ENCODE assay signal across 12 cellular contexts in the genomic region with DNA sequence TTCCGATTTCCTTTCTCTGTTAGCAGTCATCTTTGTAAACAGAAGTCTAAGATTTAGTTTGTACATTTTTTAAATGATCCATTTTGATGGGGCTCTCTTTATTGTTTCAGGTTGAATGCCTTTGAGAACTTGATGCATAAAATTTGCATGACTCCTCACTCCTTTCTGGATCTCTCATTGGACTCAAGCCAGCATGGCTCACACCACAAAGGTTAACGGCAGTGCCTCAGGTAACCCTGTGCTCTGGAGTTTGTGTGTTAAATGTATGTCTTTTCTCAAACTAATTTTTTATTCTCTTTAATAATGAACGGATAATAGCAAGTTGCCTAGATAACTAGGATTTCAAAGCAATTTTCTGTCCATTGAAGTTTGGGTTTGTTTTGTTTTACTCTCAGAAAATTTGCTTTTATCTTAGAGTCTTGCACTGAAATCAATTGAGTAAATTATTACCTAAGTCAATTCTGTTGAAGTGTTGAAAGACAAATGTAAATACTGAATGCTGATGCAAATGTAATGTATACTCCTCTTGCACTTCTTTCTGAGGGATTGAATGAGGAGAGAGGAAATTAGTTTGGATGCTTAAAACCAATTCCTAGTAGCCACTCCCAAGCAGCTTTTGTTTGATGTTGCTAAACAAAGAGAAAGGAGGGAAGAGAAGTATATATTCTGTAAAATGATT.
DNase-seq lines count a peak whose midpoint lies in the region; ATAC-seq and TF ChIP-seq lines count a peak whose summit lies in the region.
"Had no signal": no experiment of that assay in that cellular context is flagged by ENCODE, and none has a peak within 500 bp of the region (broad histone marks: within the 10 kb centered on the region; RNA-seq: fewer than 3 reads in every experiment).

No MANE protein-coding gene starts in this region.

- ATAC-seq in naive B cell (ENCODE audit: low read depth in 2 of 2) (no peak), HG03045 (IDR thresholded peaks at IDR 0.05; ENCODE audit: unreplicated experiment) (no peak)
- ATAC-seq: HCT116 had no signal

- H3K27ac ChIP-seq in HEK293 (ENCODE audit: extremely low read depth, low read depth, low read length) (no peak overlapping the region), caudate nucleus (ENCODE audit: low read depth, low read length) (peak overlapping the region; percentile 86)

- no peak for TF ChIP-seq CTCF in HEK293 (tag by site-specific recombination; IDR thresholded peaks at IDR 0.05)

- H3K4me3 Mint-ChIP-seq in naive B cell, result peak overlapping the region in 7 of 8 donors; percentile 9 to 84 (median 75)

- CTCF ChIA-PET in HEK293 (lab: Yijun Ruan, JAX), result interaction anchor here (0.9 kb wide), 1 partner anchor 129 kb away, joined by 3 read pairs; no protein-coding TSS in a partner anchor

- in situ Hi-C loops in ACHN (cut with HindIII; ENCODE audit: low pct_ligation_motif_present, low pct_unique_long_range_greater_than_20kb, low sequenced_read_pairs), result no loop called here

- no peaks in the 10 kb centered on the region for H3K36me3 Mint-ChIP-seq in naive B cell

- H3K9me3 ChIP-seq in HEK293 (ENCODE audit: control insufficient read depth, insufficient read depth, low read depth, low read length), result no peaks in the 10 kb centered on the region

- H3K9me3 Mint-ChIP-seq in naive B cell, result peaks cover 0 to 1% (median 0%) of the 10 kb centered on the region in 7 donors

- no peaks in the 10 kb centered on the region for H3K36me3 ChIP-seq in HEK293 (ENCODE audit: control insufficient read depth in 2 of 2, insufficient read depth in 1 of 2, low read length in 2 of 2)

- peaks cover 0 to 8% (median 0%) of the 10 kb centered on the region in 3 donors for H3K27me3 Mint-ChIP-seq in naive B cell

- H3K4me3 ChIP-seq in HEK293 (ENCODE audit: low read depth, low read length), result no peak overlapping the region

- 0 out of 2 replicates have a peak, but pooled peaks cover 3% of the 10 kb centered on the region for H3K4me1 ChIP-seq in HEK293 (ENCODE audit: control insufficient read depth, insufficient read depth, low read length)

- H3K27ac Mint-ChIP-seq in naive B cell, result peak overlapping the region in 1 of 6 donors; percentile 49

- POLR2A ChIA-PET in HEK293 (lab: Yijun Ruan, JAX), result no interaction called here

- DNase-seq in ACHN (peak; percentile 49), caudate nucleus (lab: John Stamatoyannopoulos, UW) (peak in 1 of 61 donors; percentile 49), naive B cell (no peak), NCI-H2081 treated with DMSO at 0.1 percent for 48 hours (lab: John Stamatoyannopoulos, UW) (no peak), AG08396 (ENCODE audit: low spot score) (no peak), inferior parietal cortex (ENCODE audit: extremely low spot score) (no peak)
- DNase-seq: activated CD4-positive, alpha-beta T cell treated with anti-CD3 and anti-CD28 coated beads for 1 hour; NCI-H1436; stimulated activated CD4-positive, alpha-beta T cell treated with anti-CD3 and anti-CD28 coated beads, Interleukin-15, amount 100 ng/mL, for 24 hours had no signal

- H3K4me1 Mint-ChIP-seq in naive B cell, result peaks cover 9 to 11% (median 10%) of the 10 kb centered on the region in 3 donors

TF ChIP-seq in HEK293, 187 proteins besides CTCF, POLR2A, EP300 and RAD21 (continues in another document):
- peak; percentile 51 for TF ChIP-seq ZBTB17 (tag by site-specific recombination; IDR thresholded peaks at IDR 0.05)
- TF ChIP-seq ZNF174 (tag by site-specific recombination; IDR thresholded peaks at IDR 0.05), result no peak
- TF ChIP-seq FEZF1 (tag by site-specific recombination; IDR thresholded peaks at IDR 0.05), result peak; percentile 20; the same call in 1 of the 2 replicates
- no peak for TF ChIP-seq ZNF23 (tag by site-specific recombination; IDR thresholded peaks at IDR 0.05; ENCODE audit: borderline replicate concordance)
- no peak for TF ChIP-seq HOXD13 (CRISPR knock-in tag; IDR thresholded peaks at IDR 0.05; ENCODE audit: borderline replicate concordance)
- no peak for TF ChIP-seq ZXDB (tag by site-specific recombination; IDR thresholded peaks at IDR 0.05)
- TF ChIP-seq GLIS1 (tag by site-specific recombination; IDR thresholded peaks at IDR 0.05), result no peak
- no peak for TF ChIP-seq ZNF175 (tag by site-specific recombination; IDR thresholded peaks at IDR 0.05)
- no peak for TF ChIP-seq PRDM4 (tag by site-specific recombination; IDR thresholded peaks at IDR 0.05)
- 0 out of 2 replicates have a peak, but pooled peaks have one; percentile 42 for TF ChIP-seq ZNF843 (tag by site-specific recombination; IDR thresholded peaks at IDR 0.05)
- no peak for TF ChIP-seq ZNF24 (tag by site-specific recombination; IDR thresholded peaks at IDR 0.05)
- peak; percentile 69; the same call in 1 of the 2 replicates for TF ChIP-seq SP7 (tag by site-specific recombination; IDR thresholded peaks at IDR 0.05)
- no peak for TF ChIP-seq PRDM2 (tag by site-specific recombination; IDR thresholded peaks at IDR 0.05; ENCODE audit: borderline replicate concordance)
- TF ChIP-seq BCL6B (tag by site-specific recombination; IDR thresholded peaks at IDR 0.05), result no peak
